In the genomic region with DNA sequence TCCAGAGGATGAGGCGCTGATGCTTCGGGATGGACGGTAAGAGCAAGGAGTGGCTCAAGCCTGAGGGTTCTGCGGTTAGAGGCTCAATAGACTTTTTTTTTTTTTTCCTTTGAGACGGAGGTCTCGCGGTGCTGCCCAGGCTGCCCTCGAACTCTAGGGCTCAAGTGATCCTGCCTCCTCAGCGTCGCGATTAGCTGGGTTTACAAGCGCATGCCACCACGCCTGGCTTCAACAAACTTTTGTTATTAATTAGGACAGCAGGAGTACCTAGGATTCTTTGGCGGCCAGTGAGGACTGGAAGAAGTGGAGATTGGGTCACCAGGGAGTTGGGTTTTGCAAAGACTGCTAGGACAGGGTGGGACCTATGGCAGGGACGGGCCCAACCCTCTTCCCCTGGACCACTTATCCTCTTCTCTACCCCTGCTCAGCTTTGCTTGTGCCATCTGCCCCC, we compare ENCODE assay signal across 8 cellular contexts. TPM values are rescaled to one million over a fixed set of nuclear protein-coding genes. Genes with fewer than 3 reads are reported as not detected.
DNase-seq lines count a peak whose midpoint lies in the region; ATAC-seq and TF ChIP-seq lines count a peak whose summit lies in the region.

No MANE protein-coding gene starts in this region.

- no peaks in the 10 kb centered on the region for H3K27me3 ChIP-seq in lower lobe of right lung (ENCODE audit: low read depth)
- no peaks in the 10 kb centered on the region for H3K27me3 ChIP-seq in uterus

- peak overlapping the region; percentile 75 for H3K27ac ChIP-seq in caudate nucleus (ENCODE audit: low read depth, low read length)
- peak overlapping the region; percentile 85 for H3K27ac ChIP-seq in lower lobe of right lung
- H3K27ac ChIP-seq in uterus: peak overlapping the region; percentile 91 to 95

- H3K36me3 ChIP-seq in lower lobe of right lung: peaks cover 50% of the 10 kb centered on the region
- no peaks in the 10 kb centered on the region for H3K36me3 ChIP-seq in uterus

- ATAC-seq in lower lobe of right lung (peak in 1 of 2 donors; percentile 2), GM18858 (IDR thresholded peaks at IDR 0.05; ENCODE audit: unreplicated experiment) (no peak)

- intact Hi-C loops in lower lobe of right lung (cut with DNase I) (no loop called here), uterus (cut with DNase I; ENCODE audit: low total_unique reads) (no loop called here)

- H3K4me3 ChIP-seq in lower lobe of right lung (peak overlapping the region; percentile 86), uterus (peak overlapping the region; percentile 68 to 91)

- H3K9me3 ChIP-seq in lower lobe of right lung (no peaks in the 10 kb centered on the region), uterus (no peaks in the 10 kb centered on the region)

- DNase-seq in NCI-H2227 (lab: John Stamatoyannopoulos, UW; ENCODE audit: unreplicated experiment): peak; percentile 49
- no peak for DNase-seq in NCI-H2227 treated with DMSO at 0.1 percent for 48 hours (lab: John Stamatoyannopoulos, UW)
- DNase-seq in NCI-H226: peak; percentile 20
- no peak for DNase-seq in caudate nucleus (lab: John Stamatoyannopoulos, UW)
- no peak for DNase-seq in lower lobe of right lung
- no peak for DNase-seq in uterus
- no peak for DNase-seq in H4 (ENCODE audit: low spot score)

- TF ChIP-seq POLR2A in uterus (IDR thresholded peaks at IDR 0.05): no peak

- TF ChIP-seq CTCF in lower lobe of right lung (IDR thresholded peaks at IDR 0.05) (no peak), uterus (IDR thresholded peaks at IDR 0.05) (no peak)

- H3K4me1 ChIP-seq in lower lobe of right lung (peaks cover 26% of the 10 kb centered on the region), uterus (peaks cover 9 to 14% of the 10 kb centered on the region in 2 donors)

RNA-seq across cellular contexts. Expression of a gene that starts 0.6 kb away (rescaled TPM):
- total RNA-seq in lower lobe of right lung: 38.4 TPM
- total RNA-seq in uterus: 100 to 1,000 TPM in 1 of 4 donors, 10 to 100 TPM in 2, 1 to 10 TPM in 1; 3.2 to 186 (median 21.3) TPM
- 31.5 and 39.7 TPM in 2 replicates for total RNA-seq in H4 (2014; rRNA removed; shearing (Covaris generic))

RNA-seq across cellular contexts. Expression of a gene that starts 0.8 kb away (rescaled TPM):
- 6.5 TPM for total RNA-seq in lower lobe of right lung
- total RNA-seq in uterus: 10 to 100 TPM in 2 of 4 donors, 1 to 10 TPM in 2; 6.4 to 32.9 (median 11.1) TPM
- total RNA-seq in H4 (2014; rRNA removed; shearing (Covaris generic)): 5.4 and 7.2 TPM in 2 replicates

RNA-seq across cellular contexts. Expression of a gene that starts 9.2 kb away (rescaled TPM):
- 2.1 TPM for total RNA-seq in lower lobe of right lung
- total RNA-seq in uterus: under 1 TPM in 1 of 4 donors, not detected in 3; 0.26 TPM
- total RNA-seq in H4 (2014; rRNA removed; shearing (Covaris generic)): 0.35 TPM in 1 of 2 replicates, not detected in the other

RNA-seq across cellular contexts. Expression of a gene that starts 10.1 kb away (rescaled TPM):
- total RNA-seq in lower lobe of right lung (17.8 TPM), uterus (10 to 100 TPM in 1 of 4 donors, 1 to 10 TPM in 3; 1.0 to 27.1 (median 3.1) TPM)
- not detected in 2 replicates for total RNA-seq in H4 (2014; rRNA removed; shearing (Covaris generic))

RNA-seq across cellular contexts. Expression of a gene that starts 20.1 kb away (rescaled TPM):
- 6.4 TPM for total RNA-seq in lower lobe of right lung
- total RNA-seq in uterus: 10 to 100 TPM in 2 of 4 donors, 1 to 10 TPM in 1, under 1 TPM in 1; 0.88 to 31.3 (median 10.4) TPM
- 1.1 and 2.7 TPM in 2 replicates for total RNA-seq in H4 (2014; rRNA removed; shearing (Covaris generic))

Comparison
In these comparisons a context has a peak if more than half of its experiments do, and no peak if none do; other contexts are left out.
1. DNase-seq: peak in NCI-H2227 (single experiment) and NCI-H226 (single experiment); none in NCI-H2227 treated with DMSO at 0.1 percent for 48 hours (single experiment), caudate nucleus (0 of 61), lower lobe of right lung (single experiment), uterus (0 of 2) and H4 (single experiment).
2. Peak in every context shown above with its lines, with median percentiles within 50 percentile points of each other: H3K27ac ChIP-seq.